Comparison of ENCODE assay signal across 9 cellular contexts in genomic region chr11:99531468-99531867, GRCh38.
"Had no signal": no experiment of that assay in that cellular context is flagged by ENCODE, and none has a peak within 500 bp of the region (broad histone marks: within the 10 kb centered on the region; RNA-seq: fewer than 3 reads in every experiment).

No MANE protein-coding gene starts in this region.

- H3K36me3 ChIP-seq: HAP-1 had no signal

- ATAC-seq: HCT116, HepG2, K562 had no signal

- H3K9me3 ChIP-seq: HAP-1 had no signal

- H3K9ac ChIP-seq: GM23248 had no signal

- H2AFZ ChIP-seq: GM23248 had no signal

- DNase-seq: GM23248, GOT3, H7, HFFc6 had no signal

- H3K4me1 ChIP-seq: HAP-1 had no signal

- H3K27ac ChIP-seq: GM23248, HL-60 had no signal

- H3K4me3 ChIP-seq: GM23248, HAP-1, K562 had no signal
